ENCODE assay signal across 1 cellular context in genomic region chr17:3772764-3773163, GRCh38.
TF ChIP-seq lines count a peak whose summit lies in the region.

No MANE protein-coding gene starts in this region.

TF ChIP-seq in HepG2, 621 proteins besides CTCF, POLR2A, EP300 and RAD21 (continued from another document):
- TF ChIP-seq ZHX2 (IDR thresholded peaks at IDR 0.05; ENCODE audit: low read depth): no peak
- TF ChIP-seq ZHX2 (CRISPR knock-in tag; IDR thresholded peaks at IDR 0.05; ENCODE audit: borderline replicate concordance): no peak
